ENCODE assay signal across 8 cellular contexts in the genomic region with DNA sequence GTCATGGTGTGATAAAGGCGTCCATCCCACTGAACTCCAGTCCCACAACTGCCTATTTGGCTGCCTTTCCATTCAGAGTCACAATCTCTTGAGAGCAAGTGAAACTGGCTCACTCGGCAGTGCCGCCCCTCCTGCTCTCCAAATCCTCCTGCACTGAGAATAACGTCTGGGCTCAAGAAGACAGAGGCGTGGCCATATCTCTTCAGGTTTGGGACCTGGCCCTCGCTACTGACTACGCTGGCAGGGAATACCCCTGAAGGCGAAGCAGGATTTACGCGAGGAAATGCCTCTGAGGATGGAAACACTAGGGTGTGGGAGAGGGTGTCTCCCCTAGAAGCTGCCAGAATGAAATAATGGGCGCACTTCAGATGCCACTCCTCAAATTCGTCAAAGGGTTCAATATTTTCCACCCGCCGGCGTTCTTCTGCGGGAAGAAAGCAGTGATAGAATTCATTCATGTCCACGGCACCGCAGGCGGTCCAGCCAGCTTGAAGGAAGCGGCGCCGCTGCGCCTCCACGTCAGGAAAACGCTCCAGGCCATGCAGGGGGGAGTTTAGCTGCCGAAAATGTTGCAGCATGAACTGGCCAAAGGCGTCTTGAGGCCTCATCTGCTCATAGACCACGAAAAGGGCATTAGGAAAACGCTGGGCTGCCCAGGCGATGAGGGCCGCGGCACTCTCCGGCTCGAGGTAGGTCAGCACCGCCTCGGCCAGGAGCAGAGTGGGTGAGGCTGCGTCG. TPM values are rescaled to one million over a fixed set of nuclear protein-coding genes. Genes with fewer than 3 reads are reported as not detected.
DNase-seq lines count a peak whose midpoint lies in the region; ATAC-seq and TF ChIP-seq lines count a peak whose summit lies in the region.

No MANE protein-coding gene starts in this region.

- CTCF ChIA-PET in activated CD4-positive, alpha-beta memory T cell treated with anti-CD3 and anti-CD28 coated beads for 36 hours (lab: Charles Lee), result interaction anchor here (0.5 kb wide), 1 partner anchor 32 kb away, joined by 3 read pairs; no protein-coding TSS in a partner anchor

- no peak for ATAC-seq in HG02642 (IDR thresholded peaks at IDR 0.05; ENCODE audit: poor library complexity, unreplicated experiment)
- ATAC-seq in HG02623 (IDR thresholded peaks at IDR 0.05; ENCODE audit: unreplicated experiment), result no peak
- ATAC-seq in HG03135 (IDR thresholded peaks at IDR 0.05; ENCODE audit: unreplicated experiment), result no peak

- H3K9me3 ChIP-seq in neutrophil, result no peaks in the 10 kb centered on the region

- H3K27me3 ChIP-seq in neutrophil, result no peaks in the 10 kb centered on the region

- H3K4me1 ChIP-seq in neutrophil (ENCODE audit: control insufficient read depth in 1 of 2, insufficient read depth in 1 of 2, low read depth in 1 of 2, low read length in 1 of 2), result peaks cover 17 to 18% of the 10 kb centered on the region in 2 experiments

- H3K9me3 Mint-ChIP-seq in activated CD4-positive, alpha-beta memory T cell treated with anti-CD3 and anti-CD28 coated beads for 36 hours, result no peaks in the 10 kb centered on the region

- peaks cover 41% of the 10 kb centered on the region for H3K4me1 Mint-ChIP-seq in activated CD4-positive, alpha-beta memory T cell treated with anti-CD3 and anti-CD28 coated beads for 36 hours (ENCODE audit: low read depth)

- H3K4me3 ChIP-seq in fibroblast of villous mesenchyme (ENCODE audit: low read depth, low read length) (peak overlapping the region; percentile 90), neutrophil (ENCODE audit: low read depth in 1 of 2, low read length in 1 of 2) (peak overlapping the region; percentile 96)

- no peaks in the 10 kb centered on the region for H3K27me3 Mint-ChIP-seq in activated CD4-positive, alpha-beta memory T cell treated with anti-CD3 and anti-CD28 coated beads for 36 hours

- H3K27ac Mint-ChIP-seq in activated CD4-positive, alpha-beta memory T cell treated with anti-CD3 and anti-CD28 coated beads for 36 hours, result peak overlapping the region; percentile 99

- TF ChIP-seq CTCF in fibroblast of villous mesenchyme (IDR thresholded peaks at IDR 0.05; ENCODE audit: insufficient read depth, low read depth, low read length) (no peak), neutrophil (IDR thresholded peaks at IDR 0.05) (no peak)

- H3K4me3 Mint-ChIP-seq in activated CD4-positive, alpha-beta memory T cell treated with anti-CD3 and anti-CD28 coated beads for 36 hours, result peak overlapping the region; percentile 92

- H3K27ac ChIP-seq in neutrophil, result peak overlapping the region; percentile 90

- H3K36me3 ChIP-seq in neutrophil, result no peaks in the 10 kb centered on the region

- peak; percentile 1 to 2 for DNase-seq in stimulated activated CD4-positive, alpha-beta T cell treated with anti-CD3 and anti-CD28 coated beads, Interleukin-4, amount 100 ng/mL, for 48 hours (ENCODE audit: low read depth in 2 of 2)
- no peak for DNase-seq in stimulated activated CD4-positive, alpha-beta T cell treated with anti-CD3 and anti-CD28 coated beads, Interleukin-4, amount 100 ng/mL, for 24 hours
- peak; percentile 19 for DNase-seq in activated CD4-positive, alpha-beta memory T cell treated with anti-CD3 and anti-CD28 coated beads for 36 hours
- DNase-seq in fibroblast of villous mesenchyme (ENCODE audit: low read depth), result peak; percentile 51

- peaks cover 22% of the 10 kb centered on the region for H3K36me3 Mint-ChIP-seq in activated CD4-positive, alpha-beta memory T cell treated with anti-CD3 and anti-CD28 coated beads for 36 hours

- intact Hi-C loops in activated CD4-positive, alpha-beta memory T cell treated with anti-CD3 and anti-CD28 coated beads for 36 hours (cut with micrococcal nuclease), result loop anchor here (5.0 kb wide), 1 partner anchor 222 kb away; a partner anchor contains a TSS

- POLR2A ChIA-PET in activated CD4-positive, alpha-beta memory T cell treated with anti-CD3 and anti-CD28 coated beads for 36 hours (lab: Charles Lee), result interaction anchor here (0.7 to 1.3 kb wide), 3 partner anchors 21 to 177 kb away, joined by 3 to 6 read pairs (median 4); a partner anchor contains a TSS

RNA-seq across cellular contexts. Expression of a gene that starts 1.0 kb away (rescaled TPM):
- total RNA-seq in activated CD4-positive, alpha-beta memory T cell treated with anti-CD3 and anti-CD28 coated beads for 36 hours, result 1 to 10 TPM; 7.7 to 9.1 TPM
- total RNA-seq in fibroblast of villous mesenchyme, result 5.2 and 11.2 TPM in 2 replicates

RNA-seq across cellular contexts. Expression of a gene that starts 27.3 kb away (rescaled TPM):
- not detected for total RNA-seq in activated CD4-positive, alpha-beta memory T cell treated with anti-CD3 and anti-CD28 coated beads for 36 hours
- total RNA-seq in fibroblast of villous mesenchyme, result not detected in 2 replicates

RNA-seq across cellular contexts. Expression of a gene that starts 41.5 kb away (rescaled TPM):
- total RNA-seq in activated CD4-positive, alpha-beta memory T cell treated with anti-CD3 and anti-CD28 coated beads for 36 hours, result 10 to 100 TPM; 20.6 to 20.9 TPM
- 26.3 and 37.0 TPM in 2 replicates for total RNA-seq in fibroblast of villous mesenchyme

RNA-seq across cellular contexts. Expression of a gene that starts 41.5 kb away (rescaled TPM):
- total RNA-seq in activated CD4-positive, alpha-beta memory T cell treated with anti-CD3 and anti-CD28 coated beads for 36 hours, result 10 to 100 TPM; 37.3 to 37.6 TPM
- 9.7 and 14.7 TPM in 2 replicates for total RNA-seq in fibroblast of villous mesenchyme
